ENCODE assay signal across 24 cellular contexts in genomic region chr4:71599588-71599987, GRCh38.
DNase-seq lines count a peak whose midpoint lies in the region; ATAC-seq, FAIRE-seq and TF ChIP-seq lines count a peak whose summit lies in the region.
"Had no signal": no experiment of that assay in that cellular context is flagged by ENCODE, and none has a peak within 500 bp of the region (broad histone marks: within the 10 kb centered on the region; RNA-seq: fewer than 3 reads in every experiment).

No MANE protein-coding gene starts in this region.

- 5% methylated on average over 3 of the region's 3 CpGs for WGBS in A549 (ENCODE audit: missing lambda C conversion rate)
- WGBS in hepatocyte (ENCODE audit: low lambda C conversion rate, missing lambda C conversion rate) = 63% methylated on average over 3 of the region's 3 CpGs
- 93% methylated on average over 3 of the region's 3 CpGs for WGBS in smooth muscle cell (ENCODE audit: low lambda C conversion rate)

- DNase-seq in A549 (ENCODE audit: low read depth in 1 of 2, low spot score in 1 of 2) (no peak), hepatocyte (ENCODE audit: low spot score) (no peak), smooth muscle cell (lab: John Stamatoyannopoulos, UW; ENCODE audit: unreplicated experiment) (no peak), medulla oblongata (ENCODE audit: extremely low spot score) (no peak), SJCRH30 (no peak)
- DNase-seq: ACHN; AML-193; BE2C; CD4-positive, alpha-beta T cell; CD8-positive, alpha-beta memory T cell; DMS53; DMS79 treated with DMSO at 0.1 percent for 48 hours; GF-D8; GM23248; H7; HCEC 1CT had no signal

- H3F3A ChIP-seq in smooth muscle cell (ENCODE audit: low read depth) = no peaks in the 10 kb centered on the region

- no peak for FAIRE-seq in A549 (lab: Jason Lieb, UNC)
- FAIRE-seq: A204.1, GM12891, GM18507, H1 had no signal

- POLR2A ChIA-PET in A549 (lab: Yijun Ruan, JAX) = no interaction called here

- CTCF ChIA-PET in A549 (lab: Yijun Ruan, JAX) = no interaction called here

- H3K9me2 ChIP-seq in hepatocyte (replicated peaks; ENCODE audit: insufficient read depth) = no peaks in the 10 kb centered on the region

- H3K36me3 ChIP-seq in hepatocyte (replicated peaks; ENCODE audit: insufficient read depth, low read depth) = no peaks in the 10 kb centered on the region
- H3K36me3 ChIP-seq in muscle layer of duodenum (ENCODE audit: control insufficient read depth in 1 of 2, insufficient read depth in 2 of 2, low read length in 2 of 2) = no peaks in the 10 kb centered on the region
- no peaks in the 10 kb centered on the region for H3K36me3 ChIP-seq in smooth muscle cell (ENCODE audit: low read depth)
- no peaks in the 10 kb centered on the region for H3K36me3 ChIP-seq in SJCRH30
- H3K36me3 ChIP-seq: BE2C; BLaER1 treated with 17β-estradiol and CSF1 and Interleukin-3, amounts not matched to agents 10 nM and 100 nM had no signal

- TF ChIP-seq POLR2A in A549 (IDR thresholded peaks at IDR 0.05; ENCODE audit: low read length) = no peak

- no peak for ATAC-seq in A549
- ATAC-seq in GM21367 (IDR thresholded peaks at IDR 0.05; ENCODE audit: unreplicated experiment) = no peak

- H4K20me1 ChIP-seq in hepatocyte (ENCODE audit: insufficient read depth, poor library complexity, severe bottlenecking) = no peaks in the 10 kb centered on the region
- H4K20me1 ChIP-seq in smooth muscle cell (ENCODE audit: low read depth) = no peaks in the 10 kb centered on the region
- H4K20me1 ChIP-seq: BLaER1 treated with 17β-estradiol and CSF1 and Interleukin-3, amounts not matched to agents 10 nM and 100 nM had no signal

- H3K9me3 ChIP-seq in A549 (no peaks in the 10 kb centered on the region), hepatocyte (ENCODE audit: low read depth) (no peaks in the 10 kb centered on the region), muscle layer of duodenum (ENCODE audit: control insufficient read depth in 1 of 2, low read length in 2 of 2) (no peaks in the 10 kb centered on the region), smooth muscle cell (replicated peaks; ENCODE audit: low read depth) (no peaks in the 10 kb centered on the region), SJCRH30 (replicated peaks) (no peaks in the 10 kb centered on the region)
- H3K9me3 ChIP-seq: BE2C; BLaER1 treated with 17β-estradiol and CSF1 and Interleukin-3, amounts not matched to agents 10 nM and 100 nM had no signal

- no peaks in the 10 kb centered on the region for H3K27me3 ChIP-seq in hepatocyte
- H3K27me3 ChIP-seq in muscle layer of duodenum (ENCODE audit: low read depth, low read length) = no peaks in the 10 kb centered on the region
- H3K27me3 ChIP-seq in smooth muscle cell (ENCODE audit: low read depth) = no peaks in the 10 kb centered on the region
- H3K27me3 ChIP-seq in SJCRH30 = 0 out of 2 replicates have a peak, but pooled peaks cover 2% of the 10 kb centered on the region
- H3K27me3 ChIP-seq: BE2C; BLaER1 treated with 17β-estradiol and CSF1 and Interleukin-3, amounts not matched to agents 10 nM and 100 nM had no signal

- H3K79me2 ChIP-seq in hepatocyte = no peaks in the 10 kb centered on the region
- no peaks in the 10 kb centered on the region for H3K79me2 ChIP-seq in smooth muscle cell (ENCODE audit: low read depth)

- no peak for TF ChIP-seq EP300 in A549 (IDR thresholded peaks at IDR 0.05)

- H3K4me2 ChIP-seq in A549 (peak overlapping the region; percentile 25; the same call in 2 of the 3 replicates), hepatocyte (no peak overlapping the region), smooth muscle cell (no peak overlapping the region)
- H3K4me2 ChIP-seq: BLaER1 treated with 17β-estradiol and CSF1 and Interleukin-3, amounts not matched to agents 10 nM and 100 nM had no signal

- H3K4me1 ChIP-seq in A549 (peaks cover 15% of the 10 kb centered on the region; the same call in 2 of the 3 replicates), hepatocyte (ENCODE audit: insufficient read depth) (peaks cover 7% of the 10 kb centered on the region), muscle layer of duodenum (ENCODE audit: control insufficient read depth in 1 of 2, insufficient read depth in 2 of 2, low read length in 2 of 2) (peaks cover 0 to 3% of the 10 kb centered on the region in 2 donors), smooth muscle cell (ENCODE audit: low read depth) (no peaks in the 10 kb centered on the region), SJCRH30 (no peaks in the 10 kb centered on the region)
- H3K4me1 ChIP-seq: BE2C had no signal

- TF ChIP-seq CTCF in A549 (IDR thresholded peaks at IDR 0.05) (no peak), hepatocyte (IDR thresholded peaks at IDR 0.05; ENCODE audit: poor library complexity) (no peak), smooth muscle cell (IDR thresholded peaks at IDR 0.05; ENCODE audit: borderline replicate concordance, insufficient read depth, poor library complexity, severe bottlenecking) (no peak)

- H3K27ac ChIP-seq in A549 = no peak overlapping the region
- peak overlapping the region; percentile 0 for H3K27ac ChIP-seq in hepatocyte
- H3K27ac ChIP-seq in muscle layer of duodenum (ENCODE audit: low read length) = peak overlapping the region; percentile 11
- H3K27ac ChIP-seq in smooth muscle cell (ENCODE audit: low read depth) = no peak overlapping the region
- H3K27ac ChIP-seq in SJCRH30 = no peak overlapping the region
- H3K27ac ChIP-seq: 22Rv1; BLaER1 treated with 17β-estradiol and CSF1 and Interleukin-3, amounts not matched to agents 10 nM and 100 nM; GM23248 had no signal

- no peak overlapping the region for H3K4me3 ChIP-seq in A549
- H3K4me3 ChIP-seq in hepatocyte = no peak overlapping the region
- no peak overlapping the region for H3K4me3 ChIP-seq in muscle layer of duodenum (ENCODE audit: low read depth in 1 of 2, low read length in 2 of 2)
- H3K4me3 ChIP-seq in smooth muscle cell = no peak overlapping the region
- H3K4me3 ChIP-seq in SJCRH30 = no peak overlapping the region
- H3K4me3 ChIP-seq: BLaER1 treated with 17β-estradiol and CSF1 and Interleukin-3, amounts not matched to agents 10 nM and 100 nM; GM23248 had no signal

- H2AFZ ChIP-seq in hepatocyte (no peak overlapping the region), smooth muscle cell (ENCODE audit: low read depth) (peak overlapping the region; percentile 52)
- H2AFZ ChIP-seq: GM23248 had no signal

- H3K9ac ChIP-seq in smooth muscle cell (ENCODE audit: low read depth) = no peak overlapping the region
- H3K9ac ChIP-seq: BLaER1 treated with 17β-estradiol and CSF1 and Interleukin-3, amounts not matched to agents 10 nM and 100 nM; GM23248 had no signal

- TF ChIP-seq RAD21 in A549 (conservative IDR thresholded peaks at IDR 0.05 in 1 of 2, IDR thresholded peaks at IDR 0.05 in 1 of 2) = no peak

TF ChIP-seq in A549, 52 proteins besides CTCF, POLR2A, EP300 and RAD21:
- no peak for TF ChIP-seq POLR2AphosphoS2 (conservative IDR thresholded peaks at IDR 0.05; ENCODE audit: low read length)
- no peak for TF ChIP-seq MYC (IDR thresholded peaks at IDR 0.05; ENCODE audit: borderline replicate concordance, low read length)
- TF ChIP-seq TP53 (CRISPR knock-in tag; IDR thresholded peaks at IDR 0.05) = no peak
- TF ChIP-seq, protein P1, sequence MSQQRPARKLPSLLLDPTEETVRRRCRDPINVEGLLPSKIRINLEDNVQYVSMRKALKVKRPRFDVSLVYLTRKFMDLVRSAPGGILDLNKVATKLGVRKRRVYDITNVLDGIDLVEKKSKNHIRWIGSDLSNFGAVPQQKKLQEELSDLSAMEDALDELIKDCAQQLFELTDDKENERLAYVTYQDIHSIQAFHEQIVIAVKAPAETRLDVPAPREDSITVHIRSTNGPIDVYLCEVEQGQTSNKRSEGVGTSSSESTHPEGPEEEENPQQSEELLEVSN (IDR thresholded peaks at IDR 0.05; ENCODE audit: borderline replicate concordance, low read depth) = no peak
- TF ChIP-seq RFX5 (IDR thresholded peaks at IDR 0.05) = no peak
- TF ChIP-seq ZNF302 (CRISPR knock-in tag; IDR thresholded peaks at IDR 0.05) = no peak

Comparison
In these comparisons a context has a peak if more than half of its experiments do, and no peak if none do; other contexts are left out.
1. H3K27ac ChIP-seq: peak in hepatocyte (single experiment) and muscle layer of duodenum (single experiment); none in A549 (0 of 2), smooth muscle cell (single experiment) and SJCRH30 (single experiment).